In genomic region chr3:123980539-123980938, GRCh38 we compare ENCODE assay signal across 19 cellular contexts. TPM values are rescaled to one million over a fixed set of nuclear protein-coding genes. Genes with fewer than 3 reads are reported as not detected.
DNase-seq lines count a peak whose midpoint lies in the region; TF ChIP-seq lines count a peak whose summit lies in the region.
"Had no signal": no experiment of that assay in that cellular context is flagged by ENCODE, and none has a peak within 500 bp of the region (broad histone marks: within the 10 kb centered on the region; RNA-seq: fewer than 3 reads in every experiment).

No MANE protein-coding gene starts in this region.

- no peak overlapping the region for H3K27ac Mint-ChIP-seq in activated T-cell treated with anti-CD3 and anti-CD28 coated beads, Interleukin-2, amount 50 U/mL, for 24 hours
- H3K27ac Mint-ChIP-seq: CD4-positive, CD25-positive, alpha-beta regulatory T cell had no signal

- no peak overlapping the region for H3K9ac ChIP-seq in parathyroid adenoma

- H3K27me3 Mint-ChIP-seq in activated T-cell treated with anti-CD3 and anti-CD28 coated beads, Interleukin-2, amount 50 U/mL, for 24 hours, result peaks cover 53% of the 10 kb centered on the region

- POLR2A ChIA-PET in BJ (lab: Charles Lee), result no interaction called here

- H3K27me3 ChIP-seq in BJ (ENCODE audit: control insufficient read depth, insufficient read depth, low read length), result no peaks in the 10 kb centered on the region
- no peaks in the 10 kb centered on the region for H3K27me3 ChIP-seq in ascending aorta
- no peaks in the 10 kb centered on the region for H3K27me3 ChIP-seq in parathyroid adenoma (ENCODE audit: control insufficient read depth, insufficient read depth, low read length)
- peaks cover 48% of the 10 kb centered on the region for H3K27me3 ChIP-seq in HAP-1 (ENCODE audit: low read depth)

- no peaks in the 10 kb centered on the region for H3K79me2 ChIP-seq in parathyroid adenoma

- H2AFZ ChIP-seq in parathyroid adenoma, result peak overlapping the region; percentile 6

- H3K4me1 Mint-ChIP-seq in activated T-cell treated with anti-CD3 and anti-CD28 coated beads, Interleukin-2, amount 50 U/mL, for 24 hours (ENCODE audit: low read depth), result peaks cover 4% of the 10 kb centered on the region

- intact Hi-C loops in ascending aorta (cut with DNase I), result loop anchor here (5.0 to 10.0 kb wide), 2 partner anchors 243 to 336 kb away; no protein-coding TSS in a partner anchor

- no peaks in the 10 kb centered on the region for H3K36me3 Mint-ChIP-seq in activated T-cell treated with anti-CD3 and anti-CD28 coated beads, Interleukin-2, amount 50 U/mL, for 24 hours (ENCODE audit: low read depth)
- H3K36me3 Mint-ChIP-seq: CD4-positive, CD25-positive, alpha-beta regulatory T cell had no signal

- H3K4me1 ChIP-seq in ascending aorta (peaks cover 0 to 4% of the 10 kb centered on the region in 2 donors), parathyroid adenoma (peaks cover 3% of the 10 kb centered on the region), HAP-1 (no peaks in the 10 kb centered on the region; the same call in 1 of the 2 replicates)

- no peaks in the 10 kb centered on the region for H3K9me3 Mint-ChIP-seq in activated T-cell treated with anti-CD3 and anti-CD28 coated beads, Interleukin-2, amount 50 U/mL, for 24 hours

- H3K4me3 Mint-ChIP-seq in activated T-cell treated with anti-CD3 and anti-CD28 coated beads, Interleukin-2, amount 50 U/mL, for 24 hours, result no peak overlapping the region
- H3K4me3 Mint-ChIP-seq: CD4-positive, CD25-positive, alpha-beta regulatory T cell had no signal

- H3K9me3 ChIP-seq in ascending aorta, result no peaks in the 10 kb centered on the region
- no peaks in the 10 kb centered on the region for H3K9me3 ChIP-seq in parathyroid adenoma (ENCODE audit: control insufficient read depth, low read length)
- H3K9me3 ChIP-seq in HAP-1, result no peaks in the 10 kb centered on the region
- H3K9me3 ChIP-seq: esophagus squamous epithelium had no signal

- DNase-seq in BJ (ENCODE audit: low read depth) (no peak), ascending aorta (ENCODE audit: low spot score in 2 of 2) (no peak), foreskin fibroblast (no peak), COR-L47 (lab: John Stamatoyannopoulos, UW) (no peak), HAP-1 (ENCODE audit: low spot score in 2 of 2) (no peak), NCI-H2029 treated with DMSO at 0.1 percent for 48 hours (lab: John Stamatoyannopoulos, UW) (no peak)
- DNase-seq in activated T-cell treated with anti-CD3 and anti-CD28 coated beads, Interleukin-2, amount 50 U/mL, for 24 hours, result no peak
- DNase-seq: activated effector memory CD4-positive, alpha-beta T cell treated with Interleukin-2 at 50 U/mL for 16 hours; esophagus squamous epithelium; stimulated activated CD4-positive, alpha-beta T cell treated with anti-CD3 and anti-CD28 coated beads, Interleukin-4, amount 100 ng/mL, for 4 hours; T-helper 9 cell had no signal

- H3K36me3 ChIP-seq in BJ (ENCODE audit: control insufficient read depth, insufficient read depth, low read length), result no peaks in the 10 kb centered on the region
- H3K36me3 ChIP-seq in ascending aorta, result no peaks in the 10 kb centered on the region
- H3K36me3 ChIP-seq in parathyroid adenoma (ENCODE audit: control insufficient read depth, insufficient read depth, low read length), result no peaks in the 10 kb centered on the region
- no peaks in the 10 kb centered on the region for H3K36me3 ChIP-seq in HAP-1 (replicated peaks)
- H3K36me3 ChIP-seq: esophagus squamous epithelium had no signal

- H3K4me2 ChIP-seq in parathyroid adenoma (ENCODE audit: low read length), result no peak overlapping the region

- H3K4me3 ChIP-seq in BJ (ENCODE audit: low read depth, low read length), result peak overlapping the region; percentile 28; the same call in 1 of the 2 replicates
- peak overlapping the region; percentile 41 to 66 for H3K4me3 ChIP-seq in ascending aorta
- H3K4me3 ChIP-seq in foreskin fibroblast (ENCODE audit: low read depth in 1 of 2, low read length in 2 of 2), result peak overlapping the region; percentile 53 to 64
- H3K4me3 ChIP-seq in parathyroid adenoma (ENCODE audit: low read depth, low read length), result no peak overlapping the region
- no peak overlapping the region for H3K4me3 ChIP-seq in HAP-1

- H3K27ac ChIP-seq in ascending aorta (peak overlapping the region in 1 of 2 donors; percentile 36), parathyroid adenoma (no peak overlapping the region)
- H3K27ac ChIP-seq: esophagus squamous epithelium, RWPE1 had no signal

- TF ChIP-seq CTCF in BJ (IDR thresholded peaks at IDR 0.05; ENCODE audit: insufficient read depth, low read depth, low read length) (no peak), ascending aorta (IDR thresholded peaks at IDR 0.05) (no peak), foreskin fibroblast (IDR thresholded peaks at IDR 0.05; ENCODE audit: low read depth, low read length) (no peak), parathyroid adenoma (IDR thresholded peaks at IDR 0.05) (no peak)

- in situ Hi-C loops in HAP-1 (cut with MboI; ENCODE audit: low sequenced_read_pairs), result no loop called here

- CTCF ChIA-PET in BJ (lab: Yijun Ruan, JAX), result interaction anchor here (0.6 to 1.3 kb wide), 8 partner anchors 9 to 132 kb away, joined by 3 to 4 read pairs (median 3); partner anchors contain the start of genes CCDC14 and KALRN

RNA-seq across cellular contexts. Expression of gene ROPN1, which starts 11.4 kb away (rescaled TPM):
- polyA plus RNA-seq in BJ (2011; rRNA removed), result not detected in 2 replicates
- not detected in 2 replicates for polyA minus RNA-seq in BJ (2011; rRNA and poly(A)+ RNA removed)
- total RNA-seq in ascending aorta, result not detected
- total RNA-seq: CD4-positive, CD25-positive, alpha-beta regulatory T cell; liver; myocyte; subcutaneous adipose tissue had no signal
- polyA plus RNA-seq: adipose tissue; CD4-positive, CD25-positive, alpha-beta regulatory T cell; liver; small intestine had no signal

RNA-seq across cellular contexts. Expression of gene CCDC14, which starts 19.5 kb away (rescaled TPM):
- 112 and 122 TPM in 2 replicates for polyA plus RNA-seq in BJ (2011; rRNA removed)
- 63.2 and 73.7 TPM in 2 replicates for polyA minus RNA-seq in BJ (2011; rRNA and poly(A)+ RNA removed)
- 6.5 TPM for total RNA-seq in ascending aorta

RNA-seq across cellular contexts. Expression of gene KALRN, which starts 52.6 kb away (rescaled TPM):
- 7.7 and 10.6 TPM in 2 replicates for polyA plus RNA-seq in BJ (2011; rRNA removed)
- polyA minus RNA-seq in BJ (2011; rRNA and poly(A)+ RNA removed), result 40.6 and 42.1 TPM in 2 replicates
- 292 TPM for total RNA-seq in ascending aorta

Comparison
In these comparisons a context has a peak if more than half of its experiments do, and no peak if none do; other contexts are left out.
1. H3K4me3 ChIP-seq: peak in BJ (single experiment), ascending aorta (2 of 2) and foreskin fibroblast (2 of 2); none in parathyroid adenoma (single experiment) and HAP-1 (single experiment).